In the genomic region with DNA sequence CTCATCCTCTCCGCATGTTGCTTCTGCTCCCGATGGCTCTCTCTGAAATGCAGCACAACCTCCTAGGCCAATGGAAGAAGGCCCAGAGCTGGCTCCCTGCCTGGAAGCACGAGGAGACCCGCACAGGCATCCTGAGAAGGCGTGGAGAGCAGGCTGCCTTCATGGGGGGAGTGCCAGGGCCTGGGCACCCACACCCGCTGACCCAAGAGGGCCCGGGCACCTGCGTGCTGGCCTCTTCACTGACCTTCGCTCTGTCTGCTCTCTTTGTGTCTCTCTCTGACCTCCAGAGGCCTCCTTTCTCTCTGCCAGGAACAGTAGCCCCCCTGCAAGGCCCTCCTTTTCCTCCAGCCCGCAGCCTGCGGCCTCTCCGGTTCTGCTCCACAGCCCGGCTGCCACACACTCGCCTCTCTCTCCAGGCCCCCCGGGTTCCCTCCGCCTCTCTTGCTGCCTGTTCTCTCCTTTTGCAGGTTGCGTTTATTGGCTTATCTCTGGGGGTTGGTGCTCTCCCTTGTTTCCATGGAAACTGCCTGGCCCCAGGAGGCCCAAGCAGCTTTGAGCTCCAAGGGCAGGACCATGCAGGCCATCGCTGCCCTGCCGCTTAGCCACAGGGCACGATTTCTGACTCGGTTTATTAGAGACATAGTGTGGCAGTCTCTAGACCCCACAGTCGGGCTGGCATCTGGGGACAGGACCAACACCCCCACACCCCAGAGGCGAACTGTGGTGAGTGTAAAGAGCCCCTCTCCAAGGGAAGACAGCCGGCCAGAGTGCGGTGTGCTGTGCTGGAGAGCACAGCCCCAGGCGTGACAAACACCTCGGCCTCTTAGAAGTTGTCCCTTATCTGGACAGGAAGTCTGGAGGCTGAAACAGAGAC, we compare ENCODE assay signal across 8 cellular contexts. TPM values are rescaled to one million over a fixed set of nuclear protein-coding genes. Genes with fewer than 3 reads are reported as not detected.
DNase-seq lines count a peak whose midpoint lies in the region; ATAC-seq and TF ChIP-seq lines count a peak whose summit lies in the region.

No MANE protein-coding gene starts in this region.

- TF ChIP-seq CTCF in CD8-positive, alpha-beta T cell (IDR thresholded peaks at IDR 0.05): no peak
- no peak for TF ChIP-seq CTCF in OCI-LY1 (IDR thresholded peaks at IDR 0.05; ENCODE audit: low read length)
- no peak for TF ChIP-seq CTCF in neural crest cell (conservative IDR thresholded peaks at IDR 0.05)

- H3K4me2 ChIP-seq in OCI-LY1 (ENCODE audit: low read length): peak overlapping the region; percentile 62

- H4K20me1 ChIP-seq in OCI-LY1 (ENCODE audit: insufficient read depth, low read length): no peaks in the 10 kb centered on the region

- CTCF ChIA-PET in CD8-positive, alpha-beta T cell (lab: Charles Lee): no interaction called here

- no peaks in the 10 kb centered on the region for H3K36me3 ChIP-seq in CD8-positive, alpha-beta T cell (ENCODE audit: insufficient read depth, low read length)
- H3K36me3 ChIP-seq in OCI-LY1 (ENCODE audit: insufficient read depth, low read length) (peaks cover 12% of the 10 kb centered on the region; the same call in 1 of the 2 replicates), ectodermal cell (ENCODE audit: control insufficient read depth, insufficient read depth, low read length) (no peaks in the 10 kb centered on the region)

- intact Hi-C loops in CD8-positive, alpha-beta T cell (cut with DNase I, micrococcal nuclease): loop anchor here (2.0 to 5.0 kb wide), 6 partner anchors 149 to 924 kb away; partner anchors contain the start of genes GPR148 (in 2 of the 2), PLEKHB2 (in 2 of the 2) and FAM168B (in 1 of the 2)

- H3K27ac ChIP-seq in CD8-positive, alpha-beta T cell (ENCODE audit: low read depth, low read length): no peak overlapping the region
- H3K27ac ChIP-seq in OCI-LY1 (ENCODE audit: low read depth, low read length, poor library complexity, severe bottlenecking) (no peak overlapping the region), ectodermal cell (ENCODE audit: insufficient read depth, low read depth, low read length, poor library complexity, severe bottlenecking) (peak overlapping the region; percentile 50)

- H3K9me2 ChIP-seq in OCI-LY1 (ENCODE audit: low read depth, low read length): no peaks in the 10 kb centered on the region

- no peak for ATAC-seq in CD8-positive, alpha-beta T cell
- ATAC-seq in GM21529 (IDR thresholded peaks at IDR 0.05; ENCODE audit: unreplicated experiment): no peak

- H2AFZ ChIP-seq in OCI-LY1 (ENCODE audit: low read length): no peak overlapping the region

- H3K4me3 Mint-ChIP-seq in CD8-positive, alpha-beta T cell: peak overlapping the region; percentile 81
- peak overlapping the region; percentile 90 for H3K4me3 Mint-ChIP-seq in neural crest cell

- H3K27me3 ChIP-seq in CD8-positive, alpha-beta T cell (ENCODE audit: insufficient read depth, low read length): no peaks in the 10 kb centered on the region
- H3K27me3 ChIP-seq in OCI-LY1 (ENCODE audit: insufficient read depth, low read length) (no peaks in the 10 kb centered on the region), ectodermal cell (ENCODE audit: control insufficient read depth, insufficient read depth, low read length, poor library complexity, severe bottlenecking) (no peaks in the 10 kb centered on the region)

- POLR2A ChIA-PET in CD8-positive, alpha-beta T cell (lab: Charles Lee): no interaction called here

- no peaks in the 10 kb centered on the region for H3K9me3 ChIP-seq in CD8-positive, alpha-beta T cell (ENCODE audit: low read length)
- H3K9me3 ChIP-seq in OCI-LY1 (ENCODE audit: low read length) (no peaks in the 10 kb centered on the region), ectodermal cell (ENCODE audit: control insufficient read depth, low read length) (no peaks in the 10 kb centered on the region)

- H3K9ac ChIP-seq in OCI-LY1 (ENCODE audit: low read length): peak overlapping the region; percentile 85

- no peaks in the 10 kb centered on the region for H3K9me3 Mint-ChIP-seq in CD8-positive, alpha-beta T cell
- no peaks in the 10 kb centered on the region for H3K9me3 Mint-ChIP-seq in neural crest cell

- no peak for DNase-seq in CD8-positive, alpha-beta T cell
- DNase-seq in neural crest cell (ENCODE audit: low read depth, low spot score) (peak; percentile 46), NCI-H446 treated with DMSO at 0.1 percent for 48 hours (lab: John Stamatoyannopoulos, UW) (no peak), NCI-H2081 treated with DMSO at 0.1 percent for 48 hours (lab: John Stamatoyannopoulos, UW) (no peak), putamen (ENCODE audit: low spot score) (no peak)

- peaks cover 22% of the 10 kb centered on the region for H3K4me1 ChIP-seq in CD8-positive, alpha-beta T cell (ENCODE audit: insufficient read depth, low read length)
- H3K4me1 ChIP-seq in OCI-LY1 (ENCODE audit: insufficient read depth, low read length, severe bottlenecking) (peaks cover 25% of the 10 kb centered on the region), ectodermal cell (ENCODE audit: control insufficient read depth, insufficient read depth, low read length) (peaks cover 11% of the 10 kb centered on the region)

- H3K4me1 Mint-ChIP-seq in CD8-positive, alpha-beta T cell (ENCODE audit: low read depth): peaks cover 17% of the 10 kb centered on the region
- peaks cover 19% of the 10 kb centered on the region for H3K4me1 Mint-ChIP-seq in neural crest cell

- no peaks in the 10 kb centered on the region for H3K27me3 Mint-ChIP-seq in CD8-positive, alpha-beta T cell (ENCODE audit: low read depth)
- no peaks in the 10 kb centered on the region for H3K27me3 Mint-ChIP-seq in neural crest cell (ENCODE audit: low read depth)

- H3K36me3 Mint-ChIP-seq in CD8-positive, alpha-beta T cell: peaks cover 5% of the 10 kb centered on the region
- no peaks in the 10 kb centered on the region for H3K36me3 Mint-ChIP-seq in neural crest cell (ENCODE audit: low read depth)

- WGBS in ectodermal cell, 2 experiments: 57 to 62% methylated on average over 26 to 27 of the region's 27 CpGs

- H3F3A ChIP-seq in OCI-LY1 (ENCODE audit: insufficient read depth, low read length): no peaks in the 10 kb centered on the region

- peaks cover 24% of the 10 kb centered on the region for H3K79me2 ChIP-seq in OCI-LY1 (ENCODE audit: insufficient read depth, low read length)

- H3K4me3 ChIP-seq in CD8-positive, alpha-beta T cell (ENCODE audit: low read depth, low read length): no peak overlapping the region
- H3K4me3 ChIP-seq in OCI-LY1 (ENCODE audit: low read depth, low read length, poor library complexity, severe bottlenecking) (peak overlapping the region; percentile 87), ectodermal cell (ENCODE audit: insufficient read depth, low read depth, low read length) (peak overlapping the region; percentile 16)

- peak overlapping the region; percentile 83 for H3K27ac Mint-ChIP-seq in CD8-positive, alpha-beta T cell
- peak overlapping the region; percentile 93 for H3K27ac Mint-ChIP-seq in neural crest cell (ENCODE audit: unreplicated experiment)

RNA-seq across cellular contexts. Expression of gene MZT2B, which starts 1.7 kb away (rescaled TPM):
- 100 to 1,000 TPM; 212 to 224 TPM for total RNA-seq in CD8-positive, alpha-beta T cell
- 160 TPM for polyA plus RNA-seq in ectodermal cell (2013, experiment 1 of 4)
- polyA plus RNA-seq in ectodermal cell (2013, experiment 2 of 4): 155 TPM
- polyA plus RNA-seq in ectodermal cell (2013, experiment 3 of 4): 203 TPM
- polyA plus RNA-seq in ectodermal cell (2013, experiment 4 of 4): 218 TPM
- total RNA-seq in neural crest cell: 240 and 242 TPM in 2 replicates

RNA-seq across cellular contexts. Expression of gene SMPD4, which starts 2.3 kb away (rescaled TPM):
- 100 to 1,000 TPM; 108 to 114 TPM for total RNA-seq in CD8-positive, alpha-beta T cell
- polyA plus RNA-seq in ectodermal cell (2013, experiment 1 of 4): 79.2 TPM
- 88.6 TPM for polyA plus RNA-seq in ectodermal cell (2013, experiment 2 of 4)
- 56.8 TPM for polyA plus RNA-seq in ectodermal cell (2013, experiment 3 of 4)
- 58.2 TPM for polyA plus RNA-seq in ectodermal cell (2013, experiment 4 of 4)
- 91.7 and 103 TPM in 2 replicates for total RNA-seq in neural crest cell

RNA-seq across cellular contexts. Expression of gene TUBA3E, which starts 14.5 kb away (rescaled TPM):
- total RNA-seq in CD8-positive, alpha-beta T cell: not detected
- not detected for polyA plus RNA-seq in ectodermal cell (2013, experiment 1 of 4)
- not detected for polyA plus RNA-seq in ectodermal cell (2013, experiment 2 of 4)
- not detected for polyA plus RNA-seq in ectodermal cell (2013, experiment 3 of 4)
- not detected for polyA plus RNA-seq in ectodermal cell (2013, experiment 4 of 4)
- not detected in 2 replicates for total RNA-seq in neural crest cell

RNA-seq across cellular contexts. Expression of gene CCDC74B, which starts 38.8 kb away (rescaled TPM):
- under 1 TPM; 0.22 to 0.27 TPM for total RNA-seq in CD8-positive, alpha-beta T cell
- polyA plus RNA-seq in ectodermal cell (2013, experiment 1 of 4): 30.2 TPM
- 21.9 TPM for polyA plus RNA-seq in ectodermal cell (2013, experiment 2 of 4)
- polyA plus RNA-seq in ectodermal cell (2013, experiment 3 of 4): 23.7 TPM
- 29.9 TPM for polyA plus RNA-seq in ectodermal cell (2013, experiment 4 of 4)
- total RNA-seq in neural crest cell: 12.6 and 13.9 TPM in 2 replicates

RNA-seq across cellular contexts. Expression of gene POTEF, which starts 54.7 kb away (rescaled TPM):
- not detected for total RNA-seq in CD8-positive, alpha-beta T cell
- 0.26 TPM for polyA plus RNA-seq in ectodermal cell (2013, experiment 1 of 4)
- polyA plus RNA-seq in ectodermal cell (2013, experiment 2 of 4): 0.50 TPM
- 0.11 TPM for polyA plus RNA-seq in ectodermal cell (2013, experiment 3 of 4)
- polyA plus RNA-seq in ectodermal cell (2013, experiment 4 of 4): 0.73 TPM
- total RNA-seq in neural crest cell: 8.4 and 11.0 TPM in 2 replicates
